ENCODE assay signal across 10 cellular contexts in genomic region chr3:195257454-195258448, GRCh38. TPM values are rescaled to one million over a fixed set of nuclear protein-coding genes. Genes with fewer than 3 reads are reported as not detected.
DNase-seq lines count a peak whose midpoint lies in the region; FAIRE-seq and TF ChIP-seq lines count a peak whose summit lies in the region.
"Had no signal": no experiment of that assay in that cellular context is flagged by ENCODE, and none has a peak within 500 bp of the region (broad histone marks: within the 10 kb centered on the region; RNA-seq: fewer than 3 reads in every experiment).

No MANE protein-coding gene starts in this region.

- in situ Hi-C loops in GM23248 (cut with MboI): loop anchor here (10.0 kb wide), 1 partner anchor 123 kb away; no protein-coding TSS in a partner anchor

- TF ChIP-seq POLR2A in sigmoid colon (IDR thresholded peaks at IDR 0.05): no peak

- no peaks in the 10 kb centered on the region for H3K36me3 Mint-ChIP-seq in activated CD4-positive, alpha-beta memory T cell treated with anti-CD3 and anti-CD28 coated beads, Interleukin-2, amount 10 ng/mL, durations not matched to agents 7 days and 5 days (ENCODE audit: low read depth)

- H3K9me3 Mint-ChIP-seq in activated CD4-positive, alpha-beta memory T cell treated with anti-CD3 and anti-CD28 coated beads, Interleukin-2, amount 10 ng/mL, durations not matched to agents 7 days and 5 days: no peaks in the 10 kb centered on the region
- H3K9me3 Mint-ChIP-seq: H9 had no signal

- no peaks in the 10 kb centered on the region; the same call in 1 of the 2 replicates for H3F3A ChIP-seq in GM23248 (ENCODE audit: insufficient read depth)

- no peak overlapping the region for H3K4me3 ChIP-seq in GM23248
- no peak overlapping the region for H3K4me3 ChIP-seq in hepatocyte
- no peak overlapping the region for H3K4me3 ChIP-seq in sigmoid colon
- H3K4me3 ChIP-seq: PC-9 had no signal

- H3K79me2 ChIP-seq in GM23248 (ENCODE audit: insufficient read depth): peaks cover 13% of the 10 kb centered on the region
- H3K79me2 ChIP-seq in hepatocyte: peaks cover 64% of the 10 kb centered on the region

- POLR2A ChIA-PET in activated CD4-positive, alpha-beta memory T cell treated with anti-CD3 and anti-CD28 coated beads, Interleukin-2, amount 10 ng/mL, durations not matched to agents 7 days and 5 days (lab: Charles Lee): interaction anchor here (0.7 to 1.8 kb wide), 4 partner anchors 12 to 586 kb away, joined by 3 to 6 read pairs (median 3); partner anchors contain the start of genes LSG1 and XXYLT1

- peaks cover 24% of the 10 kb centered on the region for H3K4me1 Mint-ChIP-seq in activated CD4-positive, alpha-beta memory T cell treated with anti-CD3 and anti-CD28 coated beads, Interleukin-2, amount 10 ng/mL, durations not matched to agents 7 days and 5 days

- DNase-seq in GM23248: no peak
- no peak for DNase-seq in activated CD4-positive, alpha-beta memory T cell treated with anti-CD3 and anti-CD28 coated beads, Interleukin-2, amount 10 ng/mL, durations not matched to agents 7 days and 5 days
- DNase-seq in hepatocyte (ENCODE audit: low spot score): no peak
- peak; percentile 86 for DNase-seq in sigmoid colon
- no peak for DNase-seq in stimulated activated naive CD4-positive, alpha-beta T cell (lab: John Stamatoyannopoulos, UW)
- no peak for DNase-seq in D721Med (ENCODE audit: insufficient read length, low spot score)
- no peak for DNase-seq in SIG-M5 (lab: John Stamatoyannopoulos, UW)
- DNase-seq: H9, NCI-H1092, PC-9 had no signal

- H3K27me3 Mint-ChIP-seq in activated CD4-positive, alpha-beta memory T cell treated with anti-CD3 and anti-CD28 coated beads, Interleukin-2, amount 10 ng/mL, durations not matched to agents 7 days and 5 days: no peaks in the 10 kb centered on the region

- H3K4me3 Mint-ChIP-seq in activated CD4-positive, alpha-beta memory T cell treated with anti-CD3 and anti-CD28 coated beads, Interleukin-2, amount 10 ng/mL, durations not matched to agents 7 days and 5 days: peak overlapping the region; percentile 4

- TF ChIP-seq EP300 in sigmoid colon (IDR thresholded peaks at IDR 0.05): no peak

- H3K27ac ChIP-seq in GM23248 (no peak overlapping the region), hepatocyte (peak overlapping the region; percentile 98), sigmoid colon (peak overlapping the region; percentile 87 to 97 (median 94))
- H3K27ac ChIP-seq: PC-9 had no signal

- 0 out of 2 replicates have a peak overlapping the region, but pooled peaks have one; percentile 83 for H3K9ac ChIP-seq in GM23248

- H3K9me2 ChIP-seq in GM23248 (ENCODE audit: insufficient read depth) (no peaks in the 10 kb centered on the region), hepatocyte (replicated peaks; ENCODE audit: insufficient read depth) (no peaks in the 10 kb centered on the region)

- no peaks in the 10 kb centered on the region for H3K36me3 ChIP-seq in GM23248 (ENCODE audit: low read depth)
- no peaks in the 10 kb centered on the region for H3K36me3 ChIP-seq in hepatocyte (replicated peaks; ENCODE audit: insufficient read depth, low read depth)
- no peaks in the 10 kb centered on the region for H3K36me3 ChIP-seq in sigmoid colon

- H3K9me3 ChIP-seq in GM23248 (ENCODE audit: low read depth) (no peaks in the 10 kb centered on the region), hepatocyte (ENCODE audit: low read depth) (no peaks in the 10 kb centered on the region), sigmoid colon (no peaks in the 10 kb centered on the region)

- FAIRE-seq in D721Med (lab: Jason Lieb, UNC): no peak

- H2AFZ ChIP-seq in GM23248: no peak overlapping the region
- H2AFZ ChIP-seq in hepatocyte: no peak overlapping the region
- H2AFZ ChIP-seq: PC-9 had no signal

- H3K4me2 ChIP-seq in GM23248 (ENCODE audit: unreplicated experiment) (no peak overlapping the region), hepatocyte (peak overlapping the region; percentile 96)

- CTCF ChIA-PET in activated CD4-positive, alpha-beta memory T cell treated with anti-CD3 and anti-CD28 coated beads, Interleukin-2, amount 10 ng/mL, durations not matched to agents 7 days and 5 days (lab: Charles Lee): interaction anchor here (1.2 to 3.7 kb wide), 5 partner anchors 13 to 586 kb away, joined by 3 to 18 read pairs (median 9); partner anchors contain the start of genes LSG1 and XXYLT1

- H4K20me1 ChIP-seq in GM23248 (ENCODE audit: insufficient read depth) (no peaks in the 10 kb centered on the region), hepatocyte (ENCODE audit: insufficient read depth, poor library complexity, severe bottlenecking) (no peaks in the 10 kb centered on the region)

- no peaks in the 10 kb centered on the region for H3K27me3 ChIP-seq in GM23248 (replicated peaks; ENCODE audit: insufficient read depth)
- no peaks in the 10 kb centered on the region for H3K27me3 ChIP-seq in hepatocyte
- H3K27me3 ChIP-seq in sigmoid colon: no peaks in the 10 kb centered on the region

- H3K4me1 ChIP-seq in GM23248 (ENCODE audit: insufficient read depth): peaks cover 15% of the 10 kb centered on the region
- H3K4me1 ChIP-seq in hepatocyte (ENCODE audit: insufficient read depth): peaks cover 24% of the 10 kb centered on the region
- H3K4me1 ChIP-seq in sigmoid colon: peaks cover 0 to 49% (median 48%) of the 10 kb centered on the region in 4 donors

- no peak for TF ChIP-seq CTCF in hepatocyte (IDR thresholded peaks at IDR 0.05; ENCODE audit: poor library complexity)
- no peak for TF ChIP-seq CTCF in sigmoid colon (IDR thresholded peaks at IDR 0.05)
- TF ChIP-seq CTCF in D721Med (IDR thresholded peaks at IDR 0.05; ENCODE audit: insufficient read depth, missing control alignments): no peak

- no peak overlapping the region for H3K27ac Mint-ChIP-seq in activated CD4-positive, alpha-beta memory T cell treated with anti-CD3 and anti-CD28 coated beads, Interleukin-2, amount 10 ng/mL, durations not matched to agents 7 days and 5 days

- WGBS in GM23248 (ENCODE audit: low coverage in 1 of 2, low lambda C conversion rate in 2 of 2, missing lambda C conversion rate in 2 of 2), 2 experiments: 89% methylated on average over 15 to 16 of the region's 16 CpGs
- 89% methylated on average over 16 of the region's 16 CpGs for WGBS in hepatocyte (ENCODE audit: low lambda C conversion rate, missing lambda C conversion rate)
- 84 to 87% methylated on average over 16 of the region's 16 CpGs for WGBS in sigmoid colon, 2 donors

- intact Hi-C loops in sigmoid colon (cut with DNase I): loop anchor here (5.0 kb wide), 1 partner anchor 490 kb away; no protein-coding TSS in a partner anchor

RNA-seq across cellular contexts. Expression of gene XXYLT1, which starts 13.2 kb away (rescaled TPM):
- total RNA-seq in GM23248 (2014; rRNA removed; shearing (Covaris generic)): 42.4 and 44.7 TPM in 2 replicates
- polyA plus RNA-seq in GM23248 (2016; fragmentation: Nextera tagmentation; extraction: Ambion mirVana) (22.8 and 24.3 TPM in 2 replicates), hepatocyte (15.8 and 20.9 TPM in 2 replicates), sigmoid colon (1 to 10 TPM; 2.5 to 6.8 (median 3.0) TPM)
- total RNA-seq in activated CD4-positive, alpha-beta memory T cell treated with anti-CD3 and anti-CD28 coated beads, Interleukin-2, amount 10 ng/mL, durations not matched to agents 7 days and 5 days: 1 to 10 TPM; 5.0 to 5.6 TPM
- total RNA-seq in hepatocyte (22.3 and 25.6 TPM in 2 replicates), sigmoid colon (10 to 100 TPM; 11.1 to 13.8 (median 11.7) TPM)
